Comparison of ENCODE assay signal across 1 cellular context in genomic region chr2:241686649-241687425, GRCh38.
TF ChIP-seq lines count a peak whose summit lies in the region.

Gene DTYMK, minus strand, starts transcription at chr2:241686815. Its CDS starts 32 bp downstream, at chr2:241686783.

TF ChIP-seq in HepG2, 621 proteins besides CTCF, POLR2A, EP300 and RAD21 (continued from another document and continues in another):
- no peak for TF ChIP-seq TRAFD1 (CRISPR knock-in tag; IDR thresholded peaks at IDR 0.05; ENCODE audit: borderline replicate concordance)
- no peak for TF ChIP-seq SNAPC4 (CRISPR knock-in tag; IDR thresholded peaks at IDR 0.05)
- TF ChIP-seq BCLAF1 (IDR thresholded peaks at IDR 0.05), result no peak
- peak; percentile 75 for TF ChIP-seq ESRRA (CRISPR knock-in tag; IDR thresholded peaks at IDR 0.05; ENCODE audit: low read depth)
- TF ChIP-seq KLF12 (CRISPR knock-in tag; IDR thresholded peaks at IDR 0.05; ENCODE audit: borderline replicate concordance), result peak; percentile 51
- TF ChIP-seq ZBTB20 (CRISPR knock-in tag; IDR thresholded peaks at IDR 0.05; ENCODE audit: borderline replicate concordance, low read depth), result peak; percentile 81
- no peak; the same call in 1 of the 2 replicates for TF ChIP-seq RNF219 (CRISPR knock-in tag; IDR thresholded peaks at IDR 0.05)
- TF ChIP-seq PPARG (CRISPR knock-in tag; conservative IDR thresholded peaks at IDR 0.05), result 0 out of 2 replicates have a peak, but pooled peaks have one; percentile 15
- TF ChIP-seq ZNF121 (CRISPR knock-in tag; IDR thresholded peaks at IDR 0.05), result peak; percentile 66
- TF ChIP-seq ZNF160 (CRISPR knock-in tag; IDR thresholded peaks at IDR 0.05), result peak; percentile 11
- TF ChIP-seq ZNF343 (CRISPR knock-in tag; IDR thresholded peaks at IDR 0.05), result peak; percentile 79
- TF ChIP-seq NONO (IDR thresholded peaks at IDR 0.05), result no peak
- TF ChIP-seq NONO (CRISPR knock-in tag; conservative IDR thresholded peaks at IDR 0.05), result peak; percentile 99
- TF ChIP-seq SMARCE1 (IDR thresholded peaks at IDR 0.05; ENCODE audit: borderline replicate concordance), result no peak
- peak; percentile 97 for TF ChIP-seq ZFX (CRISPR knock-in tag; IDR thresholded peaks at IDR 0.05; ENCODE audit: low read depth)
- TF ChIP-seq ZNF775 (CRISPR knock-in tag; IDR thresholded peaks at IDR 0.05; ENCODE audit: borderline replicate concordance), result peak; percentile 25; the same call in 1 of the 2 replicates
- TF ChIP-seq ARID5B (CRISPR knock-in tag; IDR thresholded peaks at IDR 0.05), result peak; percentile 1; the same call in 1 of the 2 replicates
- TF ChIP-seq ZHX1 (CRISPR knock-in tag; IDR thresholded peaks at IDR 0.05; ENCODE audit: low read depth), result peak; percentile 87
- peak; percentile 82 for TF ChIP-seq HES4 (CRISPR knock-in tag; IDR thresholded peaks at IDR 0.05; ENCODE audit: borderline replicate concordance)
- no peak for TF ChIP-seq ZFP41 (CRISPR knock-in tag; IDR thresholded peaks at IDR 0.05; ENCODE audit: borderline replicate concordance)
- TF ChIP-seq ZNF691 (CRISPR knock-in tag; IDR thresholded peaks at IDR 0.05; ENCODE audit: borderline replicate concordance, low read depth), result peak; percentile 78
- TF ChIP-seq ZNF747 (CRISPR knock-in tag; IDR thresholded peaks at IDR 0.05; ENCODE audit: borderline replicate concordance), result peak; percentile 64; the same call in 1 of the 2 replicates
- peak; percentile 93 for TF ChIP-seq MTA1 (CRISPR knock-in tag; IDR thresholded peaks at IDR 0.05; ENCODE audit: borderline replicate concordance)
- TF ChIP-seq BRD4 (CRISPR knock-in tag; IDR thresholded peaks at IDR 0.05), result peak; percentile 59; the same call in 1 of the 2 replicates
- no peak; the same call in none of the 2 replicates for TF ChIP-seq BORCS8-MEF2B (CRISPR knock-in tag; IDR thresholded peaks at IDR 0.05)
- peak; percentile 79; the same call in 1 of the 2 replicates for TF ChIP-seq TIGD3 (CRISPR knock-in tag; IDR thresholded peaks at IDR 0.05; ENCODE audit: borderline replicate concordance)
- peak; percentile 78; the same call in 1 of the 2 replicates for TF ChIP-seq KMT2A (CRISPR knock-in tag; IDR thresholded peaks at IDR 0.05)
- peak; percentile 83 for TF ChIP-seq ZNF746 (CRISPR knock-in tag; IDR thresholded peaks at IDR 0.05)
- 0 out of 2 replicates have a peak, but pooled peaks have one; percentile 48 for TF ChIP-seq ZFYVE20 (CRISPR knock-in tag; IDR thresholded peaks at IDR 0.05; ENCODE audit: borderline replicate concordance, low read depth)
- no peak; the same call in 1 of the 2 replicates for TF ChIP-seq ZSCAN22 (CRISPR knock-in tag; IDR thresholded peaks at IDR 0.05)
- no peak for TF ChIP-seq SP1 (IDR thresholded peaks at IDR 0.05)
- TF ChIP-seq SP1 (CRISPR knock-in tag; IDR thresholded peaks at IDR 0.05), result peak; percentile 67
- no peak for TF ChIP-seq TBX3 (IDR thresholded peaks at IDR 0.05; ENCODE audit: borderline replicate concordance)
- no peak; the same call in 1 of the 2 replicates for TF ChIP-seq WIZ (CRISPR knock-in tag; IDR thresholded peaks at IDR 0.05)
- TF ChIP-seq CCDC6 (CRISPR knock-in tag; IDR thresholded peaks at IDR 0.05), result peak; percentile 95
- peak; percentile 82 for TF ChIP-seq SIN3B (IDR thresholded peaks at IDR 0.05; ENCODE audit: low read length)
- peak; percentile 54 for TF ChIP-seq ZNF768 (CRISPR knock-in tag; IDR thresholded peaks at IDR 0.05)
- TF ChIP-seq CENPT (CRISPR knock-in tag; IDR thresholded peaks at IDR 0.05; ENCODE audit: low read depth), result no peak; the same call in none of the 2 replicates
- 0 out of 2 replicates have a peak, but pooled peaks have one; percentile 28 for TF ChIP-seq GATA4 (IDR thresholded peaks at IDR 0.05; ENCODE audit: borderline replicate concordance, low read depth)
